8 cellular contexts compared by ENCODE assay signal in the genomic region with DNA sequence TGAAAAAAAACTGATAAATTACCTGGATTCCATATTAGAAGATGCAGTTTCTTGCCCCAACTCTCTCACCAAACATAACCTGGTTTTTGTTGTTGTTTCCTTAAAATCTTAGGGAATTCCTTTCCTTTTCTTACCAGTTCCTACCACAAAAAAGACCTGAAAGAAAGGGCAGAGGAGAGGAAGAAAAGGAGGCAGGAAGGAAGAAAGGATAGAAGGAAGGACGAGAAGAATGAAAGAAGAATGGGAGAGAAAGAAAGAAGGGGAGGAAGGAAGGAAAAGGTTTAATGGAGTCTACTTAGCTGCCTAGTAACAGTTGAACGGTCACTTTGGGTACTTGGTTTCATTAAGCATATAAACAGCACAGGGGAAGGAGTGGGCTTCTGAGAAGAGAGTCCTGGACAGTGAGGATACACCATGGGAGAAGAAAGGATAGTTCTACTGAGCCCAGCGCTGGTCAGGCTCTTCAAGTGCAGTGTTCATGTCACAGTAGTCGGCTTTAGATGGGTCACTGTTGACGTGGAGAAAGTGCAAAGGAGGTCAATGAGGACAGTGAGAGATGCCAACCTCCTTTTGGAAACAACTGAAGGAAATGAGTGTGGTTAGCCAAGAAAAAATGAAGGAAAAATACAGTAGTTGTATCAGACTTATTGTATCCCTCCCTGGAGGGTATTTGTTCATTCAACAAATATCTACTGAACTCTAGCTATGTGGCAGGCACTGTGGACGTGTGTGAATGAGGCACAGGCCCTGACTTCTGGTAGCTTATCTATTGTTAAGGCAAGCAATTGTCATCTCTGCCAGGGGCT. TPM values are rescaled to one million over a fixed set of nuclear protein-coding genes. Genes with fewer than 3 reads are reported as not detected.
A peak's percentile ranks its signal among the peaks of the same experiment; 100 is the strongest.
DNase-seq lines count a peak whose midpoint lies in the region; ATAC-seq and TF ChIP-seq lines count a peak whose summit lies in the region.

No MANE protein-coding gene starts in this region.

- peak overlapping the region; percentile 54 for H3K27ac Mint-ChIP-seq in activated CD8-positive, alpha-beta memory T cell treated with anti-CD3 and anti-CD28 coated beads, Interleukin-2, amount 10 ng/mL, durations not matched to agents 7 days and 5 days

- peaks cover 5% of the 10 kb centered on the region for H3K36me3 Mint-ChIP-seq in activated CD8-positive, alpha-beta memory T cell treated with anti-CD3 and anti-CD28 coated beads, Interleukin-2, amount 10 ng/mL, durations not matched to agents 7 days and 5 days

- 38 to 73% (median 44%) methylated on average over 6 of the region's 6 CpGs for WGBS in adipose tissue, 3 donors
- WGBS in liver, result 75% methylated on average over 6 of the region's 6 CpGs
- WGBS in tibial nerve, 2 donors, result 26 to 37% methylated on average over 6 of the region's 6 CpGs

- H3K27me3 ChIP-seq in liver (ENCODE audit: control insufficient read depth in 4 of 4, insufficient read depth in 4 of 4, low read length in 3 of 4) (no peaks in the 10 kb centered on the region), tibial nerve (no peaks in the 10 kb centered on the region)

- H3K27me3 Mint-ChIP-seq in activated CD8-positive, alpha-beta memory T cell treated with anti-CD3 and anti-CD28 coated beads, Interleukin-2, amount 10 ng/mL, durations not matched to agents 7 days and 5 days, result peaks cover 3% of the 10 kb centered on the region

- H3K9me3 ChIP-seq in liver (ENCODE audit: control insufficient read depth in 4 of 4, low read length in 3 of 4) (no peaks in the 10 kb centered on the region), tibial nerve (no peaks in the 10 kb centered on the region)

- peak overlapping the region; percentile 67 to 87 for H3K9ac ChIP-seq in liver (ENCODE audit: low read depth in 1 of 2, low read length in 2 of 2)

- H3K4me1 ChIP-seq in liver (ENCODE audit: control insufficient read depth in 4 of 4, insufficient read depth in 4 of 4, low read length in 3 of 4) (peaks cover 3 to 23% (median 18%) of the 10 kb centered on the region in 4 donors), tibial nerve (peaks cover 4 to 55% (median 32%) of the 10 kb centered on the region in 4 donors)

- H3K27ac ChIP-seq in adipose tissue (ENCODE audit: low read depth, low read length) (peak overlapping the region; percentile 65), liver (ENCODE audit: low read depth in 1 of 2, low read length in 2 of 2) (peak overlapping the region; percentile 97 to 100), tibial nerve (peak overlapping the region; percentile 63 to 98 (median 96))

- H3K9me3 Mint-ChIP-seq in activated CD8-positive, alpha-beta memory T cell treated with anti-CD3 and anti-CD28 coated beads, Interleukin-2, amount 10 ng/mL, durations not matched to agents 7 days and 5 days (ENCODE audit: low read depth), result no peaks in the 10 kb centered on the region

- no peak overlapping the region for H3K4me3 ChIP-seq in liver (ENCODE audit: low read depth in 1 of 3, low read length in 3 of 3)
- H3K4me3 ChIP-seq in tibial nerve, result peak overlapping the region in 2 of 4 donors; percentile 71 to 95

- no peak for TF ChIP-seq CTCF in liver (IDR thresholded peaks at IDR 0.05; ENCODE audit: low read depth, low read length, missing input control)
- TF ChIP-seq CTCF in tibial nerve (IDR thresholded peaks at IDR 0.05), result no peak

- no peak for TF ChIP-seq RAD21 in liver (IDR thresholded peaks at IDR 0.05)

- H3K4me1 Mint-ChIP-seq in activated CD8-positive, alpha-beta memory T cell treated with anti-CD3 and anti-CD28 coated beads, Interleukin-2, amount 10 ng/mL, durations not matched to agents 7 days and 5 days, result peaks cover 31% of the 10 kb centered on the region

- peak in 1 of 2 donors; percentile 41 for TF ChIP-seq EP300 in tibial nerve (IDR thresholded peaks at IDR 0.05)

- peak overlapping the region; percentile 71 for H3K4me3 Mint-ChIP-seq in activated CD8-positive, alpha-beta memory T cell treated with anti-CD3 and anti-CD28 coated beads, Interleukin-2, amount 10 ng/mL, durations not matched to agents 7 days and 5 days

- CTCF ChIA-PET in activated CD8-positive, alpha-beta memory T cell treated with anti-CD3 and anti-CD28 coated beads, Interleukin-2, amount 10 ng/mL, durations not matched to agents 7 days and 5 days (lab: Charles Lee), result no interaction called here

- TF ChIP-seq POLR2A in tibial nerve (IDR thresholded peaks at IDR 0.05), result no peak

- no peak for DNase-seq in activated CD8-positive, alpha-beta memory T cell treated with anti-CD3 and anti-CD28 coated beads, Interleukin-2, amount 10 ng/mL, durations not matched to agents 7 days and 5 days
- no peak for DNase-seq in activated CD8-positive, alpha-beta memory T cell treated with anti-CD3 and anti-CD28 coated beads, Interleukin-2, amount 50 U/mL, for 4 hours
- no peak for DNase-seq in tibial nerve (ENCODE audit: low spot score in 2 of 2)

- H3K36me3 ChIP-seq in liver (ENCODE audit: control insufficient read depth in 4 of 4, insufficient read depth in 3 of 4, low read depth in 1 of 4, low read length in 3 of 4) (peaks cover 0 to 2% (median 0%) of the 10 kb centered on the region in 4 donors), tibial nerve (no peaks in the 10 kb centered on the region)

- no peak for ATAC-seq in activated CD8-positive, alpha-beta memory T cell treated with anti-CD3 and anti-CD28 coated beads, Interleukin-2, amount 10 ng/mL, durations not matched to agents 7 days and 5 days
- no peak for ATAC-seq in GM18520 (IDR thresholded peaks at IDR 0.05; ENCODE audit: unreplicated experiment)
- no peak for ATAC-seq in HG02623 (IDR thresholded peaks at IDR 0.05; ENCODE audit: unreplicated experiment)
- ATAC-seq in esophagus mucosa, result no peak

TF ChIP-seq in liver, 16 proteins besides CTCF, POLR2A, EP300 and RAD21:
- no peak for TF ChIP-seq MAX (IDR thresholded peaks at IDR 0.05)
- TF ChIP-seq HNF4A (conservative IDR thresholded peaks at IDR 0.05), result no peak
- TF ChIP-seq FOXA1 (IDR thresholded peaks at IDR 0.05), result no peak
TF ChIP-seq in liver: peak in this region for 0.

RNA-seq across cellular contexts. Expression of gene CHIC2, which starts 1.1 kb away (rescaled TPM):
- total RNA-seq in activated CD8-positive, alpha-beta memory T cell treated with anti-CD3 and anti-CD28 coated beads, Interleukin-2, amount 10 ng/mL, durations not matched to agents 7 days and 5 days, result 10 to 100 TPM; 12.6 to 16.2 TPM
- 10 to 100 TPM in 2 of 3 donors, 1 to 10 TPM in 1; 8.8 to 29.0 (median 23.4) TPM for polyA plus RNA-seq in adipose tissue
- 10 to 100 TPM; 21.7 to 26.2 TPM for total RNA-seq in liver
- polyA plus RNA-seq in liver, result 10 to 100 TPM in 1 of 2 donors, 1 to 10 TPM in 1; 9.3 to 15.1 TPM
- 10 to 100 TPM; 51.1 to 84.6 (median 60.6) TPM for total RNA-seq in tibial nerve
- total RNA-seq in esophagus mucosa, result 29.7 TPM

RNA-seq across cellular contexts. Expression of gene GSX2, which starts 34.5 kb away (rescaled TPM):
- total RNA-seq in activated CD8-positive, alpha-beta memory T cell treated with anti-CD3 and anti-CD28 coated beads, Interleukin-2, amount 10 ng/mL, durations not matched to agents 7 days and 5 days, result not detected
- not detected for polyA plus RNA-seq in adipose tissue
- not detected for total RNA-seq in liver
- not detected for polyA plus RNA-seq in liver
- total RNA-seq in tibial nerve, result 1 to 10 TPM in 2 of 4 donors, not detected in 2; 3.3 to 4.4 TPM
- total RNA-seq in esophagus mucosa, result not detected
